Comparison of ENCODE assay signal across 13 cellular contexts in the genomic region with DNA sequence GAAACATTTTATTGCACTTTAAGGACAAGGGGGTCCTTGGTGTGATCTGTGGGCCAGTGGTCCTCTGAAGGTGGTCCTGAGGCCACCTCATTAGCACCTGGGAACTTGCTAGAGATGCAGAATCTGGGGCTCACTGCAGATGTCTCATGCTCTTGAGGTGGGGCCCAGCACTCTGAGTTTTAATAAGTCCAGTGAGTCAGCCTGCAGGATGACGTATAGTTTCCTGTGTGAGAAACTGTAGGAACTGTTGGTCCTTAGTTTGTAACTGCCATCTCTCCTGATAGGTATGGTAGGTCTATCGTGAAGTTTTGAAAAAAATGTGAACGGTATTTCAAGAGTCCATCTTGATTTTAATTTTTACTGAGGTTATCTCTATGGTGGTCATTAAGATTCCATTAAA. TPM values are rescaled to one million over a fixed set of nuclear protein-coding genes. Genes with fewer than 3 reads are reported as not detected.
A peak's percentile ranks its signal among the peaks of the same experiment; 100 is the strongest.
DNase-seq lines count a peak whose midpoint lies in the region; ATAC-seq and TF ChIP-seq lines count a peak whose summit lies in the region.
"Had no signal": no experiment of that assay in that cellular context is flagged by ENCODE, and none has a peak within 500 bp of the region (broad histone marks: within the 10 kb centered on the region; RNA-seq: fewer than 3 reads in every experiment).

No MANE protein-coding gene starts in this region.

- H3K9me3 ChIP-seq in IMR-90 (ENCODE audit: control insufficient read depth, insufficient read depth, low read length) (no peaks in the 10 kb centered on the region), upper lobe of left lung (no peaks in the 10 kb centered on the region)

- H2BK20ac ChIP-seq in IMR-90 (ENCODE audit: low read depth, low read length), result no peak overlapping the region

- no peak overlapping the region for H3K9ac ChIP-seq in IMR-90 (ENCODE audit: low read depth, low read length)

- no TSS peak for BruUV-seq in IMR-90 (replicated peaks; lab: Mats Ljungman, UMichigan)

- DNase-seq in ELR (ENCODE audit: low read depth), result peak; percentile 83
- peak; percentile 61 for DNase-seq in IMR-90
- peak; percentile 57 for DNase-seq in activated CD8-positive, alpha-beta T cell treated with anti-CD3 and anti-CD28 coated beads for 36 hours
- DNase-seq in foreskin keratinocyte, result peak in 1 of 2 donors; percentile 67
- DNase-seq in activated gamma-delta T cell (lab: John Stamatoyannopoulos, UW), result no peak
- no peak for DNase-seq in upper lobe of left lung
- DNase-seq: aorta; NCI-H1694 treated with DMSO at 0.1 percent for 48 hours; posterior cingulate gyrus; stimulated activated CD4-positive, alpha-beta T cell treated with anti-CD3 and anti-CD28 coated beads, Interleukin-4, amount 100 ng/mL, for 24 hours had no signal

- in situ Hi-C loops in IMR-90 (cut with MboI; ENCODE audit: low sequenced_read_pairs), result no loop called here

- peaks cover 19% of the 10 kb centered on the region for H3K27me3 Mint-ChIP-seq in activated CD8-positive, alpha-beta T cell treated with anti-CD3 and anti-CD28 coated beads for 36 hours

- no peak overlapping the region for H3K4ac ChIP-seq in IMR-90 (ENCODE audit: low read depth, low read length)

- H3K18ac ChIP-seq in IMR-90 (ENCODE audit: low read depth, low read length), result no peak overlapping the region

- 20% methylated on average over 1 of the region's 3 CpGs; no CpG with 5 or more reads in 1 of the 2 experiments for WGBS in IMR-90 (ENCODE audit: extremely low coverage in 2 of 2, insufficient read length in 1 of 2), 2 experiments
- WGBS in upper lobe of left lung, 2 donors, result 69 to 88% methylated on average over 3 of the region's 3 CpGs

- H3K4me1 Mint-ChIP-seq in activated CD8-positive, alpha-beta T cell treated with anti-CD3 and anti-CD28 coated beads for 36 hours (ENCODE audit: low read depth), result peaks cover 5% of the 10 kb centered on the region

- H3K79me1 ChIP-seq in IMR-90 (ENCODE audit: low read depth in 1 of 2, low read length in 2 of 2), result no peaks in the 10 kb centered on the region

- no peak overlapping the region for H3K4me3 Mint-ChIP-seq in activated CD8-positive, alpha-beta T cell treated with anti-CD3 and anti-CD28 coated beads for 36 hours
- H3K4me3 Mint-ChIP-seq: stimulated activated naive CD8-positive, alpha-beta T cell treated with anti-CD3 and anti-CD28 coated beads, Interleukin-15, Interleukin-2, amounts not matched to agents 100 ng/mL and 50 ng/mL, for 24 hours had no signal

- no peak for TF ChIP-seq RAD21 in IMR-90 (IDR thresholded peaks at IDR 0.05; ENCODE audit: low read length)

- no peak overlapping the region for H3K4me3 ChIP-seq in IMR-90 (ENCODE audit: insufficient read depth, low read depth, low read length)
- H3K4me3 ChIP-seq in upper lobe of left lung, result no peak overlapping the region

- H2BK15ac ChIP-seq in IMR-90 (ENCODE audit: low read depth, low read length), result no peak overlapping the region

- H3K27ac Mint-ChIP-seq in activated CD8-positive, alpha-beta T cell treated with anti-CD3 and anti-CD28 coated beads for 36 hours, result no peak overlapping the region
- H3K27ac Mint-ChIP-seq: stimulated activated naive CD8-positive, alpha-beta T cell treated with anti-CD3 and anti-CD28 coated beads, Interleukin-15, Interleukin-2, amounts not matched to agents 100 ng/mL and 50 ng/mL, for 24 hours had no signal

- H3K9me3 Mint-ChIP-seq in activated CD8-positive, alpha-beta T cell treated with anti-CD3 and anti-CD28 coated beads for 36 hours, result no peaks in the 10 kb centered on the region
- H3K9me3 Mint-ChIP-seq: stimulated activated naive CD8-positive, alpha-beta T cell treated with anti-CD3 and anti-CD28 coated beads, Interleukin-15, Interleukin-2, amounts not matched to agents 100 ng/mL and 50 ng/mL, for 24 hours had no signal

- no peak for TF ChIP-seq POLR2A in IMR-90 (IDR thresholded peaks at IDR 0.05; ENCODE audit: low read depth, low read length)
- TF ChIP-seq POLR2A in upper lobe of left lung (IDR thresholded peaks at IDR 0.05), result no peak

- H4K5ac ChIP-seq in IMR-90 (ENCODE audit: low read depth, low read length), result no peak overlapping the region

- H3K4me1 ChIP-seq in IMR-90 (ENCODE audit: control insufficient read depth, insufficient read depth, low read length), result peaks cover 5% of the 10 kb centered on the region; the same call in 1 of the 2 replicates
- no peaks in the 10 kb centered on the region for H3K4me1 ChIP-seq in foreskin keratinocyte
- no peaks in the 10 kb centered on the region for H3K4me1 ChIP-seq in upper lobe of left lung

- H2AK9ac ChIP-seq in IMR-90 (replicated peaks; ENCODE audit: low read depth, low read length, poor library complexity), result no peak overlapping the region

- intact Hi-C loops in IMR-90 (cut with micrococcal nuclease), result no loop called here
- intact Hi-C loops in activated CD8-positive, alpha-beta T cell treated with anti-CD3 and anti-CD28 coated beads for 36 hours (cut with micrococcal nuclease), result no loop called here

- H2AK5ac ChIP-seq in IMR-90 (ENCODE audit: low read depth, low read length), result no peak overlapping the region

- H3K4me2 ChIP-seq in IMR-90 (ENCODE audit: low read depth, low read length), result no peak overlapping the region

- POLR2A ChIA-PET in IMR-90 (lab: Charles Lee; ENCODE audit: unreplicated experiment), result no interaction called here
- POLR2A ChIA-PET in activated CD8-positive, alpha-beta T cell treated with anti-CD3 and anti-CD28 coated beads for 36 hours (lab: Charles Lee), result no interaction called here

- CTCF ChIA-PET in IMR-90 (lab: Yijun Ruan, JAX), result interaction anchor here (0.8 kb wide), 1 partner anchor 9 kb away, joined by 3 read pairs; no protein-coding TSS in a partner anchor
- CTCF ChIA-PET in activated CD8-positive, alpha-beta T cell treated with anti-CD3 and anti-CD28 coated beads for 36 hours (lab: Charles Lee), result no interaction called here

- no peak overlapping the region for H2AFZ ChIP-seq in IMR-90 (replicated peaks; ENCODE audit: low read length, poor library complexity)

- TF ChIP-seq EP300 in upper lobe of left lung (IDR thresholded peaks at IDR 0.05), result no peak

- dilution Hi-C loops in IMR-90 (cut with HindIII; ENCODE audit: low sequenced_read_pairs, unreplicated experiment), result no loop called here

- no peak overlapping the region for H3K56ac ChIP-seq in IMR-90 (ENCODE audit: extremely low read depth, insufficient read depth, low read length)

- H3K14ac ChIP-seq in IMR-90 (replicated peaks; ENCODE audit: low read depth, low read length), result no peak overlapping the region

- H3K23ac ChIP-seq in IMR-90 (ENCODE audit: low read depth, low read length), result no peak overlapping the region

- H3K36me3 Mint-ChIP-seq in activated CD8-positive, alpha-beta T cell treated with anti-CD3 and anti-CD28 coated beads for 36 hours (ENCODE audit: low read depth), result no peaks in the 10 kb centered on the region

- TF ChIP-seq CTCF in IMR-90 (conservative IDR thresholded peaks at IDR 0.05; ENCODE audit: low read depth, low read length), result no peak
- TF ChIP-seq CTCF in activated CD8-positive, alpha-beta T cell treated with anti-CD3 and anti-CD28 coated beads for 36 hours (IDR thresholded peaks at IDR 0.05), result no peak
- TF ChIP-seq CTCF in foreskin keratinocyte (conservative IDR thresholded peaks at IDR 0.05), result no peak
- no peak for TF ChIP-seq CTCF in upper lobe of left lung (IDR thresholded peaks at IDR 0.05)

- H3K27me3 ChIP-seq in IMR-90 (ENCODE audit: control insufficient read depth, insufficient read depth, low read length), result peaks cover 11% of the 10 kb centered on the region
- H3K27me3 ChIP-seq in foreskin keratinocyte, result peaks cover 26% of the 10 kb centered on the region
- no peaks in the 10 kb centered on the region for H3K27me3 ChIP-seq in upper lobe of left lung

- ATAC-seq in IMR-90 (ENCODE audit: low read depth) (peak; percentile 48; the same call in 1 of the 2 replicates), foreskin keratinocyte (peak; percentile 86), upper lobe of left lung (ENCODE audit: low FRiP score in 2 of 2) (no peak), HG03442 (IDR thresholded peaks at IDR 0.05; ENCODE audit: unreplicated experiment) (no peak)
- peak; percentile 81 for ATAC-seq in activated CD8-positive, alpha-beta T cell treated with anti-CD3 and anti-CD28 coated beads for 36 hours

- H3K36me3 ChIP-seq in IMR-90 (ENCODE audit: control insufficient read depth, insufficient read depth, low read length), result no peaks in the 10 kb centered on the region
- H3K36me3 ChIP-seq in upper lobe of left lung, result no peaks in the 10 kb centered on the region

- H2BK5ac ChIP-seq in IMR-90 (ENCODE audit: low read depth, low read length, poor library complexity, severe bottlenecking), result no peak overlapping the region

- no peak overlapping the region for H4K8ac ChIP-seq in IMR-90 (ENCODE audit: low read depth in 2 of 2, low read length in 2 of 2)

- H4K20me1 ChIP-seq in IMR-90 (ENCODE audit: insufficient read depth, low read length), result no peaks in the 10 kb centered on the region; the same call in 1 of the 2 replicates

- no peak overlapping the region for H4K91ac ChIP-seq in IMR-90 (ENCODE audit: insufficient read depth, low read depth, low read length)

- no peaks in the 10 kb centered on the region for H3K9me1 ChIP-seq in IMR-90 (ENCODE audit: insufficient read depth, low read length)

- H2BK120ac ChIP-seq in IMR-90 (ENCODE audit: low read depth, low read length), result no peak overlapping the region

- H3K27ac ChIP-seq in IMR-90 (ENCODE audit: insufficient read depth, low read length) (no peak overlapping the region), foreskin keratinocyte (no peak overlapping the region), upper lobe of left lung (no peak overlapping the region)
- H3K27ac ChIP-seq: epithelial cell of prostate had no signal

TF ChIP-seq in IMR-90, 13 proteins besides CTCF, POLR2A, EP300 and RAD21 (continues in another document):
- TF ChIP-seq RFX5 (IDR thresholded peaks at IDR 0.05; ENCODE audit: low read depth, low read length), result no peak
- no peak for TF ChIP-seq ELK1 (IDR thresholded peaks at IDR 0.05; ENCODE audit: borderline replicate concordance, low read depth, low read length)
- no peak for TF ChIP-seq NFE2L2 (IDR thresholded peaks at IDR 0.05; ENCODE audit: low read depth, low read length)

RNA-seq across cellular contexts. Expression of gene TRPM8, which starts 2.8 kb away (rescaled TPM):
- total RNA-seq in IMR-90 (2012; rRNA removed) (not detected in 2 replicates), foreskin keratinocyte (0.20 TPM in 1 of 2 replicates, not detected in the other), upper lobe of left lung (under 1 TPM in 2 of 6 donors, not detected in 4; 0.17 to 0.30 TPM)
- polyA plus RNA-seq in IMR-90 (2012; rRNA removed) (0.10 TPM in 1 of 2 replicates, not detected in the other), foreskin keratinocyte (0.06 and 0.19 TPM in 2 replicates)
- polyA plus RNA-seq in IMR-90 (2012; cell fraction: cytosol; rRNA removed), result not detected in 2 replicates
- polyA plus RNA-seq in IMR-90 (2012; cell fraction: nucleus; rRNA removed; ENCODE audit: low replicate concordance), result not detected in 2 replicates
- total RNA-seq in activated CD8-positive, alpha-beta T cell treated with anti-CD3 and anti-CD28 coated beads for 36 hours, result not detected
- total RNA-seq: aorta had no signal
- polyA plus RNA-seq: aorta had no signal

Comparison
In these comparisons a context has a peak if more than half of its experiments do, and no peak if none do; other contexts are left out.
1. DNase-seq: peak in ELR (single experiment), IMR-90 (single experiment) and activated CD8-positive, alpha-beta T cell treated with anti-CD3 and anti-CD28 coated beads for 36 hours (single experiment); none in activated gamma-delta T cell (single experiment) and upper lobe of left lung (0 of 2).
2. ATAC-seq: peak in IMR-90 (single experiment), activated CD8-positive, alpha-beta T cell treated with anti-CD3 and anti-CD28 coated beads for 36 hours (single experiment) and foreskin keratinocyte (single experiment); none in upper lobe of left lung (0 of 2) and HG03442 (single experiment).